ENCODE assay signal across 8 cellular contexts in the genomic region with DNA sequence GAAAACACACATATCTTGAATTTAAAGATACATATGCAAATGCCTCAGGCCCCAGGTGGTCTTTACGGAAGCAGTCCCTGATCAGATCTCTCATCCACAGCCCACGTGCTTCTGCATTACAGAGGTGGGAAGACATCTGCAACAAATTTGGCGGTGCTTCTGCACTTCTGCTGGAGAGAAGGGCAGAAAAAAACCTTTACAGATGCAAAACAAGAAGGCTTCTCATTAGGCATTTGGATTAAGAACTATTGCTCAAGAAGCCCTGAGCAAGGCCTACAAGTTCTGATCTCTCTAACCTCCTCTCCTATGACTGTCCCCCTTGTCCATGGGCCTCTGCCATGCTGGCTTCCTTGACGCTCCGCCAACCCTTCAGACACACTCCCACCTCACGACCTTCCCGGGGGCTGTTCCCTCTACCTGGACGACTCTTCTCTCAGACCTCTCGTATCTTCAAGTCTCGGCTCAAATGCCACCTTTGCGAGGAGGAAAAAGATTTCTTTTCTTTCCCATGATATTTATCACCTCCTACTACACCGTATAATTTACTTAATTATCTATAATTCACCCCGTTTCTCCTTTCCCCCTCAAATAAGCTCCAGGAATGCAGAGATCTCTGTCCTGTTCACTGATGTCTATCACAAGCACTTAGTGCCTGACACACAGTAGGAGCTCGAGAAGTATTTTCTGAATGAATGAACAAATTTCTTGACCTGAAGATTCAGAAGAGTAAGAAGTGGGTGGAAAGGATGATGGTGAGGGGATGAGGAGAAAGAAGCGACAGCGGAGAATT. TPM values are rescaled to one million over a fixed set of nuclear protein-coding genes. Genes with fewer than 3 reads are reported as not detected.
DNase-seq lines count a peak whose midpoint lies in the region; ATAC-seq lines count a peak whose summit lies in the region.

No MANE protein-coding gene starts in this region.

- intact Hi-C loops in posterior vena cava (cut with DNase I): no loop called here

- peak overlapping the region; percentile 19 for H3K9ac ChIP-seq in iPS-15b (ENCODE audit: low read depth, low read length)

- peak overlapping the region; percentile 77 for H3K27ac Mint-ChIP-seq in activated CD8-positive, alpha-beta memory T cell treated with anti-CD3 and anti-CD28 coated beads, Interleukin-2, amount 10 ng/mL, durations not matched to agents 7 days and 5 days
- H3K27ac Mint-ChIP-seq in activated CD8-positive, alpha-beta T cell treated with anti-CD3 and anti-CD28 coated beads, Interleukin-2, amount 10 ng/mL, durations not matched to agents 7 days and 5 days: peak overlapping the region; percentile 86
- peak overlapping the region; percentile 88 for H3K27ac Mint-ChIP-seq in stimulated activated naive B cell treated with anti-CD40 and anti-IgM and Interleukin-4, amounts not matched to agents 10 μg/mL and 1 μg/mL and 100 μg/mL, for 72 hours

- peaks cover 23% of the 10 kb centered on the region for H3K4me1 Mint-ChIP-seq in activated CD8-positive, alpha-beta memory T cell treated with anti-CD3 and anti-CD28 coated beads, Interleukin-2, amount 10 ng/mL, durations not matched to agents 7 days and 5 days
- peaks cover 28% of the 10 kb centered on the region for H3K4me1 Mint-ChIP-seq in activated CD8-positive, alpha-beta T cell treated with anti-CD3 and anti-CD28 coated beads, Interleukin-2, amount 10 ng/mL, durations not matched to agents 7 days and 5 days (ENCODE audit: low read depth)
- peaks cover 27 to 48% of the 10 kb centered on the region in 2 donors for H3K4me1 Mint-ChIP-seq in stimulated activated naive B cell treated with anti-CD40 and anti-IgM and Interleukin-4, amounts not matched to agents 10 μg/mL and 1 μg/mL and 100 μg/mL, for 72 hours

- no peak for ATAC-seq in activated CD8-positive, alpha-beta memory T cell treated with anti-CD3 and anti-CD28 coated beads, Interleukin-2, amount 10 ng/mL, durations not matched to agents 7 days and 5 days
- no peak for ATAC-seq in activated CD8-positive, alpha-beta T cell treated with anti-CD3 and anti-CD28 coated beads, Interleukin-2, amount 10 ng/mL, durations not matched to agents 7 days and 5 days
- no peak for ATAC-seq in stimulated activated naive B cell treated with anti-CD40 and anti-IgM and Interleukin-4, amounts not matched to agents 10 μg/mL and 1 μg/mL and 100 μg/mL, for 72 hours (replicated peaks)
- no peak for ATAC-seq in HG03354 (IDR thresholded peaks at IDR 0.05; ENCODE audit: poor library complexity, severe bottlenecking, unreplicated experiment)

- CTCF ChIA-PET in activated CD8-positive, alpha-beta memory T cell treated with anti-CD3 and anti-CD28 coated beads, Interleukin-2, amount 10 ng/mL, durations not matched to agents 7 days and 5 days (lab: Charles Lee): interaction anchor here (1.7 kb wide), 1 partner anchor 79 kb away, joined by 6 read pairs; no protein-coding TSS in a partner anchor
- CTCF ChIA-PET in activated CD8-positive, alpha-beta T cell treated with anti-CD3 and anti-CD28 coated beads, Interleukin-2, amount 10 ng/mL, durations not matched to agents 7 days and 5 days (lab: Charles Lee): no interaction called here

- no peaks in the 10 kb centered on the region for H3K9me3 ChIP-seq in iPS-15b (ENCODE audit: control insufficient read depth, insufficient read depth, low read length)

- no peak for DNase-seq in activated CD8-positive, alpha-beta memory T cell treated with anti-CD3 and anti-CD28 coated beads, Interleukin-2, amount 10 ng/mL, durations not matched to agents 7 days and 5 days
- no peak for DNase-seq in activated CD8-positive, alpha-beta memory T cell treated with anti-CD3 and anti-CD28 coated beads, Interleukin-2, amount 50 U/mL, for 4 hours
- DNase-seq in activated CD8-positive, alpha-beta T cell treated with anti-CD3 and anti-CD28 coated beads, Interleukin-2, amount 10 ng/mL, durations not matched to agents 7 days and 5 days: no peak
- no peak for DNase-seq in stimulated activated naive B cell treated with anti-CD40 and anti-IgM and Interleukin-4, amounts not matched to agents 10 μg/mL and 1 μg/mL and 100 μg/mL, for 72 hours
- DNase-seq in posterior vena cava (ENCODE audit: low spot score): no peak
- no peak for DNase-seq in NCI-H1436 treated with DMSO at 0.1 percent for 48 hours (lab: John Stamatoyannopoulos, UW)

- H3K27me3 Mint-ChIP-seq in activated CD8-positive, alpha-beta memory T cell treated with anti-CD3 and anti-CD28 coated beads, Interleukin-2, amount 10 ng/mL, durations not matched to agents 7 days and 5 days: no peaks in the 10 kb centered on the region
- no peaks in the 10 kb centered on the region for H3K27me3 Mint-ChIP-seq in activated CD8-positive, alpha-beta T cell treated with anti-CD3 and anti-CD28 coated beads, Interleukin-2, amount 10 ng/mL, durations not matched to agents 7 days and 5 days (ENCODE audit: low read depth)
- H3K27me3 Mint-ChIP-seq in stimulated activated naive B cell treated with anti-CD40 and anti-IgM and Interleukin-4, amounts not matched to agents 10 μg/mL and 1 μg/mL and 100 μg/mL, for 72 hours: no peaks in the 10 kb centered on the region

- H3K36me3 Mint-ChIP-seq in activated CD8-positive, alpha-beta memory T cell treated with anti-CD3 and anti-CD28 coated beads, Interleukin-2, amount 10 ng/mL, durations not matched to agents 7 days and 5 days: peaks cover 21% of the 10 kb centered on the region
- peaks cover 18% of the 10 kb centered on the region for H3K36me3 Mint-ChIP-seq in activated CD8-positive, alpha-beta T cell treated with anti-CD3 and anti-CD28 coated beads, Interleukin-2, amount 10 ng/mL, durations not matched to agents 7 days and 5 days (ENCODE audit: low read depth)
- H3K36me3 Mint-ChIP-seq in stimulated activated naive B cell treated with anti-CD40 and anti-IgM and Interleukin-4, amounts not matched to agents 10 μg/mL and 1 μg/mL and 100 μg/mL, for 72 hours: peaks cover 14 to 34% of the 10 kb centered on the region in 2 donors

- POLR2A ChIA-PET in activated CD8-positive, alpha-beta T cell treated with anti-CD3 and anti-CD28 coated beads, Interleukin-2, amount 10 ng/mL, durations not matched to agents 7 days and 5 days (lab: Charles Lee): interaction anchor here (1.9 kb wide), 1 partner anchor 138 kb away, joined by 6 read pairs; the partner anchor contains the start of gene GOLPH3

- H3K4me1 ChIP-seq in iPS-15b (ENCODE audit: control insufficient read depth, insufficient read depth, low read length): peaks cover 6% of the 10 kb centered on the region

- H3K27me3 ChIP-seq in iPS-15b (ENCODE audit: control insufficient read depth, insufficient read depth, low read length): no peaks in the 10 kb centered on the region

- no peaks in the 10 kb centered on the region for H3K36me3 ChIP-seq in iPS-15b (ENCODE audit: control insufficient read depth, insufficient read depth, low read length)

- H3K4me3 ChIP-seq in iPS-15b (ENCODE audit: low read depth, low read length): peak overlapping the region; percentile 72

- peak overlapping the region; percentile 81 for H3K4me3 Mint-ChIP-seq in activated CD8-positive, alpha-beta memory T cell treated with anti-CD3 and anti-CD28 coated beads, Interleukin-2, amount 10 ng/mL, durations not matched to agents 7 days and 5 days
- peak overlapping the region; percentile 83 for H3K4me3 Mint-ChIP-seq in activated CD8-positive, alpha-beta T cell treated with anti-CD3 and anti-CD28 coated beads, Interleukin-2, amount 10 ng/mL, durations not matched to agents 7 days and 5 days
- H3K4me3 Mint-ChIP-seq in stimulated activated naive B cell treated with anti-CD40 and anti-IgM and Interleukin-4, amounts not matched to agents 10 μg/mL and 1 μg/mL and 100 μg/mL, for 72 hours: peak overlapping the region; percentile 87 to 95

- H3K9me3 Mint-ChIP-seq in activated CD8-positive, alpha-beta memory T cell treated with anti-CD3 and anti-CD28 coated beads, Interleukin-2, amount 10 ng/mL, durations not matched to agents 7 days and 5 days (ENCODE audit: low read depth): no peaks in the 10 kb centered on the region
- no peaks in the 10 kb centered on the region for H3K9me3 Mint-ChIP-seq in activated CD8-positive, alpha-beta T cell treated with anti-CD3 and anti-CD28 coated beads, Interleukin-2, amount 10 ng/mL, durations not matched to agents 7 days and 5 days (ENCODE audit: insufficient read depth)
- peaks cover 0 to 1% of the 10 kb centered on the region in 2 donors for H3K9me3 Mint-ChIP-seq in stimulated activated naive B cell treated with anti-CD40 and anti-IgM and Interleukin-4, amounts not matched to agents 10 μg/mL and 1 μg/mL and 100 μg/mL, for 72 hours

RNA-seq across cellular contexts. Expression of gene MTMR12, which starts 1.1 kb away (rescaled TPM):
- 10 to 100 TPM; 23.3 to 26.6 TPM for total RNA-seq in activated CD8-positive, alpha-beta memory T cell treated with anti-CD3 and anti-CD28 coated beads, Interleukin-2, amount 10 ng/mL, durations not matched to agents 7 days and 5 days
- total RNA-seq in activated CD8-positive, alpha-beta T cell treated with anti-CD3 and anti-CD28 coated beads, Interleukin-2, amount 10 ng/mL, durations not matched to agents 7 days and 5 days: 10 to 100 TPM; 23.9 to 29.4 TPM
- total RNA-seq in posterior vena cava: 10 to 100 TPM; 45.1 to 58.0 TPM
